Comparison of ENCODE assay signal across 8 cellular contexts in the genomic region with DNA sequence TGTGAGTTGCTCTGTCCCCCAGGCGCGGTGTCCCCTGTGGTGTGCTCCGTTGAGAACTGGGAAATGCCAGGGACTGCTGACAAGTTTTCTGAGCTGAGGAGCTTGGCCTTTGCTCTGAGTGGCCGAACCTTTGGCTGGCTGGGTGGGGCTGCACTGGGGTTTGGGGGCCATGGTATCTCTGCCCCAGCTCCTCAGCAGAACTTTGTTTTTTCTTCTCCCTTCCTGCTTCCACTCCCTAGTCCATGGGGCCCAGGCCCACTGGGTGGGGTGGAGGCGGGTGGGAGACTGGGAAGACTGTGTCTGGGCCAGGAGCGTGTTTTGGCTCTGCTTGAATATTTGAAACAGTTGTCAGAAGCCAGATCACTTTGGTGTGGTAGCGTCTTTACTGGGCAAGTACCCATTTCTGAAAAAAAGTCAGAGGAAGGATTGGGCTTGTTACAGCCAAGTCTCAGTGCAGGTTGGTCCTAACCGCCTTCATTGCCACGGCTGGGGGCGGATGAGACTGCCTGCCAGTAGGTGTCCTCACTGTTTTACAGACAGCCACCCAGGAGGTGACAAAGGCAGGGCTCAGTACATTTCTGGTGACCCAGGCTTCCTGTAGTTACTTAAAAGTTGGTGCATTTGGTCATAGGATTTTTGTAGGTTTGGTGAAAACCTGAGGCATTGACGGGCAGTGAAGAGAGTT.
DNase-seq lines count a peak whose midpoint lies in the region; ATAC-seq and TF ChIP-seq lines count a peak whose summit lies in the region.

No MANE protein-coding gene starts in this region.

- DNase-seq in COLO668 (lab: John Stamatoyannopoulos, UW; ENCODE audit: unreplicated experiment): peak; percentile 47
- DNase-seq in GM23338 (ENCODE audit: low spot score): peak; percentile 55
- peak; percentile 88 for DNase-seq in endodermal cell
- peak; percentile 60 for DNase-seq in midbrain (lab: John Stamatoyannopoulos, UW)
- DNase-seq in transverse colon: peak; percentile 75
- no peak for DNase-seq in NCI-H2081 treated with DMSO at 0.1 percent for 48 hours (lab: John Stamatoyannopoulos, UW)
- DNase-seq in mesenteric fat pad (ENCODE audit: low spot score): no peak

- peaks cover 70% of the 10 kb centered on the region for H3K79me2 ChIP-seq in GM23338 (replicated peaks; ENCODE audit: insufficient read depth)

- H3K4me3 ChIP-seq in GM23338 (no peak overlapping the region), endodermal cell (ENCODE audit: low read length) (peak overlapping the region; percentile 34), transverse colon (peak overlapping the region; percentile 35 to 63 (median 42))

- peaks cover 32% of the 10 kb centered on the region for H3K4me1 ChIP-seq in GM23338 (ENCODE audit: insufficient read depth)
- peaks cover 19% of the 10 kb centered on the region for H3K4me1 ChIP-seq in endodermal cell (ENCODE audit: control insufficient read depth, insufficient read depth, low read length)
- peaks cover 72 to 89% (median 77%) of the 10 kb centered on the region in 4 donors for H3K4me1 ChIP-seq in transverse colon

- peaks cover 10% of the 10 kb centered on the region for H3F3A ChIP-seq in GM23338 (replicated peaks; ENCODE audit: low read depth)

- TF ChIP-seq POLR2A in transverse colon (IDR thresholded peaks at IDR 0.05): no peak

- no peak for TF ChIP-seq EP300 in transverse colon (IDR thresholded peaks at IDR 0.05; ENCODE audit: low read depth)

- H3K4me3 Mint-ChIP-seq in GM23338: no peak overlapping the region
- H3K4me3 Mint-ChIP-seq in endodermal cell: no peak overlapping the region

- peak overlapping the region; percentile 60 for H3K9ac ChIP-seq in endodermal cell (ENCODE audit: extremely low read depth, low read length, poor library complexity, severe bottlenecking)

- peak; percentile 37 to 75; a peak in 3 of 4 replicates for TF ChIP-seq CTCF in GM23338 (conservative IDR thresholded peaks at IDR 0.05; ENCODE audit: low read depth in 2 of 2)
- TF ChIP-seq CTCF in endodermal cell (conservative IDR thresholded peaks at IDR 0.05): peak; percentile 78
- TF ChIP-seq CTCF in transverse colon (IDR thresholded peaks at IDR 0.05): peak; percentile 18 to 69 (median 53)

- H3K9me3 Mint-ChIP-seq in GM23338 (no peaks in the 10 kb centered on the region), endodermal cell (no peaks in the 10 kb centered on the region)

- peaks cover 13% of the 10 kb centered on the region for H4K20me1 ChIP-seq in GM23338 (replicated peaks; ENCODE audit: insufficient read depth)

- H3K27ac ChIP-seq in GM23338 (ENCODE audit: low read depth) (peak overlapping the region; percentile 84), endodermal cell (ENCODE audit: low read depth, low read length) (peak overlapping the region; percentile 59), transverse colon (peak overlapping the region; percentile 91 to 93 (median 92))

- H2AFZ ChIP-seq in GM23338: no peak overlapping the region

- H3K9me2 ChIP-seq in GM23338 (ENCODE audit: insufficient read depth): no peaks in the 10 kb centered on the region

- intact Hi-C loops in transverse colon (cut with DNase I; ENCODE audit: low total_unique reads): no loop called here

- H3K4me2 ChIP-seq in GM23338: 0 out of 2 replicates have a peak overlapping the region, but pooled peaks have one; percentile 26

- ATAC-seq in GM23338 (peak; percentile 44), SK-N-SH treated with all-trans-retinoic acid at 6 μM for 48 hours (peak; percentile 65)

- H3K27ac Mint-ChIP-seq in GM23338 (no peak overlapping the region), endodermal cell (no peak overlapping the region)

- no peaks in the 10 kb centered on the region for H3K27me3 ChIP-seq in GM23338 (ENCODE audit: insufficient read depth)
- no peaks in the 10 kb centered on the region for H3K27me3 ChIP-seq in endodermal cell (ENCODE audit: control insufficient read depth, insufficient read depth, low read length, poor library complexity, severe bottlenecking)
- H3K27me3 ChIP-seq in transverse colon: no peaks in the 10 kb centered on the region

- H3K27me3 Mint-ChIP-seq in GM23338 (ENCODE audit: insufficient read depth, low read depth, poor library complexity): peaks cover 11% of the 10 kb centered on the region
- no peaks in the 10 kb centered on the region for H3K27me3 Mint-ChIP-seq in endodermal cell (ENCODE audit: insufficient read depth)

- 52 to 61% methylated on average over 10 to 11 of the region's 11 CpGs for WGBS in endodermal cell (ENCODE audit: insufficient coverage in 1 of 2, insufficient read length in 1 of 2), 2 experiments
- WGBS in transverse colon (ENCODE audit: low coverage in 1 of 2), 2 donors: 25% methylated on average over 11 of the region's 11 CpGs; no CpG with 5 or more reads in 1 of the 2 donors

- H3K4me1 Mint-ChIP-seq in GM23338: peaks cover 47% of the 10 kb centered on the region
- H3K4me1 Mint-ChIP-seq in endodermal cell: peaks cover 26% of the 10 kb centered on the region

- H3K9me3 ChIP-seq in endodermal cell (ENCODE audit: control insufficient read depth, low read length) (no peaks in the 10 kb centered on the region), transverse colon (no peaks in the 10 kb centered on the region)

- H3K36me3 Mint-ChIP-seq in GM23338 (ENCODE audit: low read depth): no peaks in the 10 kb centered on the region
- no peaks in the 10 kb centered on the region for H3K36me3 Mint-ChIP-seq in endodermal cell (ENCODE audit: low read depth)

- H3K36me3 ChIP-seq in GM23338 (ENCODE audit: insufficient read depth): no peaks in the 10 kb centered on the region
- no peaks in the 10 kb centered on the region for H3K36me3 ChIP-seq in endodermal cell (ENCODE audit: control insufficient read depth, insufficient read depth, low read length)
- H3K36me3 ChIP-seq in transverse colon: no peaks in the 10 kb centered on the region

- in situ Hi-C loops in transverse colon (cut with MboI; ENCODE audit: low pct_ligation_motif_present in 1 of 4, low pct_unique_long_range_greater_than_20kb in 1 of 4, low sequenced_read_pairs in 3 of 4): no loop called here

TF ChIP-seq in GM23338, 12 proteins besides CTCF, POLR2A, EP300 and RAD21 (continues in another document):
- TF ChIP-seq, protein P1, sequence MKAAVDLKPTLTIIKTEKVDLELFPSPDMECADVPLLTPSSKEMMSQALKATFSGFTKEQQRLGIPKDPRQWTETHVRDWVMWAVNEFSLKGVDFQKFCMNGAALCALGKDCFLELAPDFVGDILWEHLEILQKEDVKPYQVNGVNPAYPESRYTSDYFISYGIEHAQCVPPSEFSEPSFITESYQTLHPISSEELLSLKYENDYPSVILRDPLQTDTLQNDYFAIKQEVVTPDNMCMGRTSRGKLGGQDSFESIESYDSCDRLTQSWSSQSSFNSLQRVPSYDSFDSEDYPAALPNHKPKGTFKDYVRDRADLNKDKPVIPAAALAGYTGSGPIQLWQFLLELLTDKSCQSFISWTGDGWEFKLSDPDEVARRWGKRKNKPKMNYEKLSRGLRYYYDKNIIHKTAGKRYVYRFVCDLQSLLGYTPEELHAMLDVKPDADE (IDR thresholded peaks at IDR 0.05): no peak

TF ChIP-seq in SK-N-SH treated with all-trans-retinoic acid at 6 μM for 48 hours, 23 proteins besides CTCF, POLR2A, EP300 and RAD21:
- no peak for TF ChIP-seq ARNTL (CRISPR knock-in tag; IDR thresholded peaks at IDR 0.05; ENCODE audit: borderline replicate concordance, low read depth)
- TF ChIP-seq ISL1 (CRISPR knock-in tag; IDR thresholded peaks at IDR 0.05): no peak
- no peak for TF ChIP-seq RARB (CRISPR knock-in tag; IDR thresholded peaks at IDR 0.05)
- TF ChIP-seq BACH2 (CRISPR knock-in tag; IDR thresholded peaks at IDR 0.05; ENCODE audit: borderline replicate concordance): no peak
- TF ChIP-seq ZNF70 (CRISPR knock-in tag; IDR thresholded peaks at IDR 0.05): no peak
- TF ChIP-seq SNAI2 (CRISPR knock-in tag; IDR thresholded peaks at IDR 0.05): no peak
- TF ChIP-seq, protein P2, sequence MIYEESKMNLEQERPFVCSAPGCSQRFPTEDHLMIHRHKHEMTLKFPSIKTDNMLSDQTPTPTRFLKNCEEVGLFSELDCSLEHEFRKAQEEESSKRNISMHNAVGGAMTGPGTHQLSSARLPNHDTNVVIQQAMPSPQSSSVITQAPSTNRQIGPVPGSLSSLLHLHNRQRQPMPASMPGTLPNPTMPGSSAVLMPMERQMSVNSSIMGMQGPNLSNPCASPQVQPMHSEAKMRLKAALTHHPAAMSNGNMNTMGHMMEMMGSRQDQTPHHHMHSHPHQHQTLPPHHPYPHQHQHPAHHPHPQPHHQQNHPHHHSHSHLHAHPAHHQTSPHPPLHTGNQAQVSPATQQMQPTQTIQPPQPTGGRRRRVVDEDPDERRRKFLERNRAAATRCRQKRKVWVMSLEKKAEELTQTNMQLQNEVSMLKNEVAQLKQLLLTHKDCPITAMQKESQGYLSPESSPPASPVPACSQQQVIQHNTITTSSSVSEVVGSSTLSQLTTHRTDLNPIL (CRISPR knock-in tag; IDR thresholded peaks at IDR 0.05; ENCODE audit: low read depth): no peak
- TF ChIP-seq ZFP30 (CRISPR knock-in tag; IDR thresholded peaks at IDR 0.05): no peak
- TF ChIP-seq ZNF565 (CRISPR knock-in tag; conservative IDR thresholded peaks at IDR 0.05; ENCODE audit: low read depth): no peak
- TF ChIP-seq ESRRG (CRISPR knock-in tag; IDR thresholded peaks at IDR 0.05): no peak

Comparison
In these comparisons a context has a peak if more than half of its experiments do, and no peak if none do; other contexts are left out.
1. DNase-seq: peak in COLO668 (single experiment), GM23338 (single experiment), endodermal cell (single experiment), midbrain (single experiment) and transverse colon (single experiment); none in NCI-H2081 treated with DMSO at 0.1 percent for 48 hours (single experiment) and mesenteric fat pad (single experiment).
2. Peak in every context shown above with its lines, with median percentiles within 50 percentile points of each other: H3K27ac ChIP-seq and CTCF ChIP-seq.